ENCODE assay signal across 14 cellular contexts in genomic region chr17:79985361-79985760, GRCh38. TPM values are rescaled to one million over a fixed set of nuclear protein-coding genes. Genes with fewer than 3 reads are reported as not detected.
"Had no signal": no experiment of that assay in that cellular context is flagged by ENCODE, and none has a peak within 500 bp of the region (broad histone marks: within the 10 kb centered on the region; RNA-seq: fewer than 3 reads in every experiment).

No MANE protein-coding gene starts in this region.

- H3K4me3 ChIP-seq: gastroesophageal sphincter, hepatocyte, thyroid gland had no signal

- H3K27me3 ChIP-seq: gastroesophageal sphincter, hepatocyte, thyroid gland had no signal

- H3K9me3 ChIP-seq: gastroesophageal sphincter, thyroid gland had no signal

- H3K36me3 ChIP-seq: gastroesophageal sphincter, thyroid gland had no signal

- DNase-seq: activated CD4-positive, alpha-beta T cell treated with anti-CD3 and anti-CD28 coated beads, Interleukin-2, amount 10 ng/mL, durations not matched to agents 7 days and 5 days; activated CD8-positive, alpha-beta memory T cell treated with anti-CD3 and anti-CD28 coated beads for 24 hours; activated naive CD4-positive, alpha-beta T cell; activated naive CD8-positive, alpha-beta T cell treated with anti-CD3 and anti-CD28 coated beads, Interleukin-2, amount 10 ng/mL, durations not matched to agents 7 days and 5 days; cerebellar nuclear complex; stimulated activated CD4-positive, alpha-beta T cell treated with anti-CD3 and anti-CD28 coated beads, Interleukin-2, amount 100 ng/mL, for 48 hours; stimulated activated naive B cell treated with anti-CD40 and anti-IgM and Interleukin-4, amounts not matched to agents 10 μg/mL and 1 μg/mL and 100 μg/mL, for 72 hours; thyroid gland had no signal

- ATAC-seq: gastroesophageal sphincter; left ventricle myocardium superior; stimulated activated naive B cell treated with anti-CD40 and anti-IgM and Interleukin-4, amounts not matched to agents 10 μg/mL and 1 μg/mL and 100 μg/mL, for 72 hours had no signal

- H2AFZ ChIP-seq: hepatocyte had no signal

- H3K4me2 ChIP-seq: hepatocyte had no signal

- H3K27ac ChIP-seq: gastroesophageal sphincter, hepatocyte, thyroid gland had no signal

- FAIRE-seq: endometrium, keratinocyte had no signal

RNA-seq across cellular contexts. Expression of gene CCDC40, which starts 51.1 kb away (rescaled TPM):
- total RNA-seq: activated CD4-positive, alpha-beta T cell treated with anti-CD3 and anti-CD28 coated beads, Interleukin-2, amount 10 ng/mL, durations not matched to agents 7 days and 5 days; T-helper 2 cell treated with Interferon-gamma antibody and Interleukin-4, amounts not matched to agents 100 ng/mL and 5 ng/mL, for 36 hours had no signal
